ENCODE assay signal across 1 cellular context in genomic region chr21:36162631-36163030, GRCh38.
TF ChIP-seq lines count a peak whose summit lies in the region.

No MANE protein-coding gene starts in this region.

TF ChIP-seq in HCT116, 20 proteins besides CTCF, POLR2A, EP300 and RAD21 (continued from another document):
- TF ChIP-seq ZBTB33 (IDR thresholded peaks at IDR 0.05; ENCODE audit: extremely low read depth, insufficient replicate concordance, low read length) (no peak), SP1 (IDR thresholded peaks at IDR 0.05; ENCODE audit: low read depth) (no peak), SRF (IDR thresholded peaks at IDR 0.05; ENCODE audit: low read depth) (no peak), ZNF274 (IDR thresholded peaks at IDR 0.05; ENCODE audit: low read depth, low read length) (no peak), POLR2AphosphoS5 (IDR thresholded peaks at IDR 0.05; ENCODE audit: low read depth, low read length) (no peak), ELF1 (IDR thresholded peaks at IDR 0.05; ENCODE audit: borderline replicate concordance, low read depth) (no peak), SIN3A (IDR thresholded peaks at IDR 0.05; ENCODE audit: low read depth) (no peak), JUND (IDR thresholded peaks at IDR 0.05) (no peak), ZFX (IDR thresholded peaks at IDR 0.05) (no peak), EZH2 (IDR thresholded peaks at IDR 0.05) (no peak), EZH2phosphoT487 (IDR thresholded peaks at IDR 0.05; ENCODE audit: borderline replicate concordance) (no peak)
- TF ChIP-seq, protein P1, sequence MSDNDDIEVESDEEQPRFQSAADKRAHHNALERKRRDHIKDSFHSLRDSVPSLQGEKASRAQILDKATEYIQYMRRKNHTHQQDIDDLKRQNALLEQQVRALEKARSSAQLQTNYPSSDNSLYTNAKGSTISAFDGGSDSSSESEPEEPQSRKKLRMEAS (IDR thresholded peaks at IDR 0.05) = no peak
- TF ChIP-seq, protein P2, sequence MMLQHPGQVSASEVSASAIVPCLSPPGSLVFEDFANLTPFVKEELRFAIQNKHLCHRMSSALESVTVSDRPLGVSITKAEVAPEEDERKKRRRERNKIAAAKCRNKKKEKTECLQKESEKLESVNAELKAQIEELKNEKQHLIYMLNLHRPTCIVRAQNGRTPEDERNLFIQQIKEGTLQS (IDR thresholded peaks at IDR 0.05) = no peak
